In genomic region chr5:54520438-54520846, GRCh38 we compare ENCODE assay signal across 8 cellular contexts. TPM values are rescaled to one million over a fixed set of nuclear protein-coding genes. Genes with fewer than 3 reads are reported as not detected.
DNase-seq lines count a peak whose midpoint lies in the region; ATAC-seq, FAIRE-seq and TF ChIP-seq lines count a peak whose summit lies in the region.

No MANE protein-coding gene starts in this region.

- H3K4me3 ChIP-seq in BLaER1 (peak overlapping the region; percentile 94), MM.1S (ENCODE audit: low read length) (peak overlapping the region; percentile 69), HepG2 (replicated peaks in 1 of 3; ENCODE audit: insufficient read depth in 1 of 3, low read depth in 2 of 3, low read length in 3 of 3) (peak overlapping the region; percentile 14 to 56 (median 18)), thymus (ENCODE audit: low read length) (peak overlapping the region; percentile 38)

- H2AFZ ChIP-seq in MM.1S (ENCODE audit: low read length) = no peak overlapping the region
- no peak overlapping the region for H2AFZ ChIP-seq in HepG2 (ENCODE audit: low read length)

- no peak for TF ChIP-seq POLR2A in HepG2 (IDR thresholded peaks at IDR 0.05; ENCODE audit: insufficient read depth in 1 of 2, low read depth in 2 of 2, low read length in 2 of 2)

- H3K27ac Mint-ChIP-seq in MCF 10A (ENCODE audit: low read depth, unreplicated experiment) = no peak overlapping the region

- DNase-seq in MM.1S = no peak
- no peak for DNase-seq in MCF 10A (ENCODE audit: unreplicated experiment)
- no peak for DNase-seq in HepG2 (ENCODE audit: low spot score)
- no peak for DNase-seq in GM20000 (ENCODE audit: low spot score)

- peaks cover 25% of the 10 kb centered on the region for H3K36me3 ChIP-seq in BLaER1
- H3K36me3 ChIP-seq in MM.1S (replicated peaks; ENCODE audit: insufficient read depth, low read length) = no peaks in the 10 kb centered on the region; the same call in 1 of the 2 replicates
- no peaks in the 10 kb centered on the region for H3K36me3 ChIP-seq in HepG2 (replicated peaks in 1 of 2; ENCODE audit: control insufficient read depth in 1 of 2, insufficient read depth in 2 of 2, low read length in 2 of 2)
- no peaks in the 10 kb centered on the region for H3K36me3 ChIP-seq in thymus (ENCODE audit: control insufficient read depth, insufficient read depth)

- H3K27me3 ChIP-seq in BLaER1 (no peaks in the 10 kb centered on the region), MM.1S (replicated peaks; ENCODE audit: insufficient read depth, low read length) (no peaks in the 10 kb centered on the region), HepG2 (ENCODE audit: control insufficient read depth in 1 of 2, insufficient read depth in 2 of 2, low read length in 2 of 2) (no peaks in the 10 kb centered on the region), thymus (ENCODE audit: control insufficient read depth, insufficient read depth) (no peaks in the 10 kb centered on the region)

- BruUV-seq in MCF 10A (replicated peaks; lab: Mats Ljungman, UMichigan) = no TSS peak
- BruUV-seq in HepG2 (replicated peaks; lab: Mats Ljungman, UMichigan) = no TSS peak

- peak overlapping the region; percentile 78 for H3K9ac ChIP-seq in BLaER1
- peak overlapping the region; percentile 33 for H3K9ac ChIP-seq in MM.1S (ENCODE audit: low read length)
- H3K9ac ChIP-seq in HepG2 (ENCODE audit: insufficient read depth, low read depth, low read length) = peak overlapping the region; percentile 48; the same call in 1 of the 2 replicates

- CTCF ChIA-PET in MCF 10A (lab: Yijun Ruan, JAX) (interaction anchor here (2.0 to 6.6 kb wide), 2 partner anchors 222 to 346 kb away, joined by 15 to 83 read pairs; no protein-coding TSS in a partner anchor), HepG2 (lab: Yijun Ruan, JAX; ENCODE audit: low intra/inter-chr PET ratio, low total read pairs) (no interaction called here)

- peaks cover 40% of the 10 kb centered on the region for H3F3A ChIP-seq in MM.1S (ENCODE audit: insufficient read depth, low read length)

- 47% methylated on average over 6 of the region's 7 CpGs for WGBS in HepG2 (ENCODE audit: low lambda C conversion rate)
- 37% methylated on average over 7 of the region's 7 CpGs for WGBS in thymus

- H3K4me3 Mint-ChIP-seq in MCF 10A (ENCODE audit: unreplicated experiment) = peak overlapping the region; percentile 57

- H3K9me2 ChIP-seq in MM.1S (replicated peaks; ENCODE audit: insufficient read depth, low read length) = no peaks in the 10 kb centered on the region

- H3K4me2 ChIP-seq in BLaER1 (peak overlapping the region; percentile 90), MM.1S (ENCODE audit: low read depth, low read length) (peak overlapping the region; percentile 81), HepG2 (ENCODE audit: low read depth, low read length) (peak overlapping the region; percentile 82)

- no peak for FAIRE-seq in HepG2 (lab: Jason Lieb, UNC)

- TF ChIP-seq RAD21 in HepG2 (CRISPR knock-in tag; IDR thresholded peaks at IDR 0.05) = no peak

- no peaks in the 10 kb centered on the region for H3K36me3 Mint-ChIP-seq in MCF 10A (ENCODE audit: insufficient read depth, unreplicated experiment)

- H3K4me1 ChIP-seq in BLaER1 (peaks cover 60% of the 10 kb centered on the region), MM.1S (ENCODE audit: low read length) (peaks cover 39% of the 10 kb centered on the region), HepG2 (ENCODE audit: insufficient read depth, low read length) (peaks cover 41% of the 10 kb centered on the region), thymus (ENCODE audit: control insufficient read depth, insufficient read depth, low read length) (peaks cover 17% of the 10 kb centered on the region)

- H3K27ac ChIP-seq in BLaER1 = peak overlapping the region; percentile 80
- peak overlapping the region; percentile 19; the same call in 1 of the 2 replicates for H3K27ac ChIP-seq in MM.1S (ENCODE audit: low read length)
- H3K27ac ChIP-seq in HepG2 (ENCODE audit: extremely low read length, insufficient read depth, low read length) = peak overlapping the region; percentile 17
- H3K27ac ChIP-seq in thymus (ENCODE audit: low read depth) = peak overlapping the region; percentile 43

- intact Hi-C loops in MCF 10A (cut with micrococcal nuclease) (loop anchor here (2.0 kb wide), 1 partner anchor 638 kb away; no protein-coding TSS in a partner anchor), HepG2 (cut with micrococcal nuclease; ENCODE audit: unreplicated experiment) (loop anchor here (10.0 kb wide), 1 partner anchor 104 kb away; no protein-coding TSS in a partner anchor)

- peaks cover 57% of the 10 kb centered on the region for H4K20me1 ChIP-seq in BLaER1
- no peaks in the 10 kb centered on the region for H4K20me1 ChIP-seq in MM.1S (ENCODE audit: insufficient read depth, low read length)
- H4K20me1 ChIP-seq in HepG2 (ENCODE audit: insufficient read depth, low read length) = 0 out of 2 replicates have a peak, but pooled peaks cover 5% of the 10 kb centered on the region

- POLR2A ChIA-PET in MCF 10A (lab: Yijun Ruan, JAX) (interaction anchor here (1.4 kb wide), 1 partner anchor 325 kb away, joined by 4 read pairs; no protein-coding TSS in a partner anchor), HepG2 (lab: Yijun Ruan, JAX) (no interaction called here)

- H3K4me1 Mint-ChIP-seq in MCF 10A (ENCODE audit: insufficient read depth, unreplicated experiment) = peaks cover 23% of the 10 kb centered on the region

- H3K9me3 ChIP-seq in BLaER1 (no peaks in the 10 kb centered on the region), MM.1S (replicated peaks; ENCODE audit: insufficient read depth, low read length) (no peaks in the 10 kb centered on the region), HepG2 (ENCODE audit: low read length) (no peaks in the 10 kb centered on the region), thymus (ENCODE audit: control insufficient read depth) (no peaks in the 10 kb centered on the region)

- H3K9me3 Mint-ChIP-seq in MCF 10A (ENCODE audit: unreplicated experiment) = no peaks in the 10 kb centered on the region

- TF ChIP-seq EP300 in HepG2 (IDR thresholded peaks at IDR 0.05; ENCODE audit: low read depth in 2 of 2, low read length in 2 of 2) (no peak), HepG2 (CRISPR knock-in tag; IDR thresholded peaks at IDR 0.05; ENCODE audit: borderline replicate concordance) (no peak)

- H3K27me3 Mint-ChIP-seq in MCF 10A (ENCODE audit: insufficient read depth, unreplicated experiment) = no peaks in the 10 kb centered on the region

- in situ Hi-C loops in HepG2 (cut with HindIII; ENCODE audit: extremely low pct_ligation_motif_present, low pct_unique_long_range_greater_than_20kb) = loop anchor here (25.0 kb wide), 1 partner anchor 642 kb away; the partner anchor contains the start of genes CDC20B and GPX8

- ATAC-seq in HepG2 (peak; percentile 25; the same call in 2 of the 3 replicates), HG02981 (IDR thresholded peaks at IDR 0.05; ENCODE audit: unreplicated experiment) (no peak), HG03175 (IDR thresholded peaks at IDR 0.05; ENCODE audit: unreplicated experiment) (no peak)

- TF ChIP-seq CTCF in MM.1S (IDR thresholded peaks at IDR 0.05; ENCODE audit: low read length) (no peak), MCF 10A (IDR thresholded peaks at IDR 0.05; ENCODE audit: unreplicated experiment) (no peak), HepG2 (CRISPR knock-in tag; IDR thresholded peaks at IDR 0.05) (no peak), GM20000 (IDR thresholded peaks at IDR 0.05; ENCODE audit: extremely low read depth, missing control alignments) (no peak)

- H3K79me2 ChIP-seq in MM.1S (ENCODE audit: low read length) (peaks cover 77% of the 10 kb centered on the region), HepG2 (ENCODE audit: insufficient read depth, low read length) (peaks cover 21% of the 10 kb centered on the region)

TF ChIP-seq in HepG2, 621 proteins besides CTCF, POLR2A, EP300 and RAD21:
- TF ChIP-seq ZSCAN12 (CRISPR knock-in tag; IDR thresholded peaks at IDR 0.05) (no peak), SOX6 (IDR thresholded peaks at IDR 0.05) (no peak), SOX6 (CRISPR knock-in tag; IDR thresholded peaks at IDR 0.05) (no peak), PHF5A (CRISPR knock-in tag; IDR thresholded peaks at IDR 0.05; ENCODE audit: low read depth, unreplicated experiment) (no peak)
- TF ChIP-seq, protein P1, sequence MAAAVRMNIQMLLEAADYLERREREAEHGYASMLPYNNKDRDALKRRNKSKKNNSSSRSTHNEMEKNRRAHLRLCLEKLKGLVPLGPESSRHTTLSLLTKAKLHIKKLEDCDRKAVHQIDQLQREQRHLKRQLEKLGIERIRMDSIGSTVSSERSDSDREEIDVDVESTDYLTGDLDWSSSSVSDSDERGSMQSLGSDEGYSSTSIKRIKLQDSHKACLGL (CRISPR knock-in tag; IDR thresholded peaks at IDR 0.05) = no peak

RNA-seq across cellular contexts. Expression of gene SNX18, which starts 2.9 kb away (rescaled TPM):
- total RNA-seq in MCF 10A (2022) = 8.7 and 10.0 TPM in 2 replicates
- total RNA-seq in HepG2 (2016; rRNA removed; fragmentation: Illumina TruSeq; extraction: Trizol) = 6.0 and 6.2 TPM in 2 replicates
- total RNA-seq in HepG2 (2016; cell fraction: cytosol; rRNA removed; fragmentation: Illumina TruSeq; extraction: Trizol; ENCODE audit: low read depth) = 0.81 and 0.88 TPM in 2 replicates
- 5.6 and 5.9 TPM in 2 replicates for total RNA-seq in HepG2 (2016; cell fraction: insoluble cytoplasmic fraction; rRNA removed; fragmentation: Illumina TruSeq; extraction: Trizol)
- 4.7 and 5.3 TPM in 2 replicates for total RNA-seq in HepG2 (2016; cell fraction: membrane; rRNA removed; fragmentation: Illumina TruSeq; extraction: Trizol)
- total RNA-seq in HepG2 (2016; cell fraction: nucleus; rRNA removed; fragmentation: Illumina TruSeq; extraction: Trizol) = 5.4 and 5.5 TPM in 2 replicates
- polyA plus RNA-seq in HepG2 (2011; rRNA removed) = 2.3 and 2.7 TPM in 2 replicates
- polyA plus RNA-seq in HepG2 (2011; cell fraction: cytosol; rRNA removed) = 2.0 and 3.0 TPM in 2 replicates
- polyA plus RNA-seq in HepG2 (2011; cell fraction: nucleus; rRNA removed) = 3.4 and 3.8 TPM in 2 replicates
- 2.5 and 3.2 TPM in 2 replicates for polyA plus RNA-seq in HepG2 (2012)
- 0.60 and 0.81 TPM in 2 replicates for polyA plus RNA-seq in HepG2 (2016; cell fraction: cytosol; fragmentation: Illumina TruSeq; extraction: Trizol; ENCODE audit: low read depth)
- polyA plus RNA-seq in HepG2 (2016; cell fraction: insoluble cytoplasmic fraction; fragmentation: Illumina TruSeq; extraction: Trizol; ENCODE audit: low read depth) = 6.8 and 8.2 TPM in 2 replicates
- polyA plus RNA-seq in HepG2 (2016; cell fraction: membrane; fragmentation: Illumina TruSeq; extraction: Trizol; ENCODE audit: low read depth) = 3.2 and 4.0 TPM in 2 replicates
- 4.1 and 5.1 TPM in 2 replicates for polyA plus RNA-seq in HepG2 (2016; cell fraction: nucleus; fragmentation: Illumina TruSeq; extraction: Trizol; ENCODE audit: insufficient read depth, low read depth)
- 6.5 and 11.0 TPM in 2 replicates for polyA minus RNA-seq in HepG2 (2011; rRNA and poly(A)+ RNA removed; ENCODE audit: low replicate concordance)
- polyA minus RNA-seq in HepG2 (2011; cell fraction: cytosol; rRNA and poly(A)+ RNA removed) = 6.8 and 6.9 TPM in 2 replicates
- polyA minus RNA-seq in HepG2 (2011; cell fraction: nucleus; rRNA and poly(A)+ RNA removed) = 10.2 and 10.8 TPM in 2 replicates
- 8.5 TPM for polyA plus RNA-seq in thymus

Comparison
In these comparisons a context has a peak if more than half of its experiments do, and no peak if none do; other contexts are left out.
1. H3K27ac ChIP-seq: peak in every context shown above with its lines; median percentile 80 in BLaER1; 43 in thymus; 19 in MM.1S; 17 in HepG2.
2. H3K4me3 ChIP-seq: peak in every context shown above with its lines; median percentile 94 in BLaER1; 69 in MM.1S; 38 in thymus; 18 in HepG2.